In genomic region chr1:162561616-162562451, GRCh38 we compare ENCODE assay signal across 1 cellular context.
TF ChIP-seq lines count a peak whose summit lies in the region.

UAP1 (plus strand) TSS chr1:162561722; CDS start chr1:162566069, 4,347 bp downstream.

TF ChIP-seq in K562, 482 proteins besides CTCF, POLR2A, EP300 and RAD21 (continued from another document and continues in another):
- TF ChIP-seq MGA (IDR thresholded peaks at IDR 0.05) (no peak), TSHZ1 (CRISPR knock-in tag; IDR thresholded peaks at IDR 0.05) (no peak), AFF4 (CRISPR knock-in tag; IDR thresholded peaks at IDR 0.05) (peak; percentile 97), E2F6 (IDR thresholded peaks at IDR 0.05; ENCODE audit: borderline replicate concordance in 1 of 2, extremely low read depth in 1 of 2, insufficient read depth in 1 of 2, insufficient read length in 1 of 2, low read depth in 1 of 2, low read length in 1 of 2, poor library complexity in 1 of 2, severe bottlenecking in 1 of 2) (peak; percentile 54 to 69), PBX2 (CRISPR knock-in tag; IDR thresholded peaks at IDR 0.05; ENCODE audit: low read depth) (no peak), PBX2 (tag; conservative IDR thresholded peaks at IDR 0.05; ENCODE audit: low read depth) (no peak), PHF8 (IDR thresholded peaks at IDR 0.05; ENCODE audit: borderline replicate concordance, low read length) (peak; percentile 92; the same call in 1 of the 2 replicates), AFF1 (IDR thresholded peaks at IDR 0.05; ENCODE audit: low read depth in 1 of 2, partially characterized antibody in 2 of 2) (no peak), STAG1 (CRISPR knock-in tag; IDR thresholded peaks at IDR 0.05; ENCODE audit: borderline replicate concordance) (no peak; the same call in 1 of the 2 replicates), ZNF511 (CRISPR knock-in tag; IDR thresholded peaks at IDR 0.05) (peak; percentile 91; the same call in 1 of the 2 replicates), TGIF2 (CRISPR knock-in tag; IDR thresholded peaks at IDR 0.05) (peak; percentile 86), U2AF2 (optimal IDR thresholded peaks at IDR 0.05; ENCODE audit: low read depth, low read length) (no peak), BRCA1 (IDR thresholded peaks at IDR 0.05) (no peak), BRCA1 (CRISPR knock-in tag; IDR thresholded peaks at IDR 0.05) (no peak; the same call in 1 of the 2 replicates), TEAD2 (tag; IDR thresholded peaks at IDR 0.05) (no peak)
